8 cellular contexts compared by ENCODE assay signal in genomic region chr16:47143677-47144558, GRCh38. TPM values are rescaled to one million over a fixed set of nuclear protein-coding genes. Genes with fewer than 3 reads are reported as not detected.
DNase-seq lines count a peak whose midpoint lies in the region; ATAC-seq lines count a peak whose summit lies in the region.

Gene NETO2, minus strand, starts transcription at chr16:47143945. Its CDS starts 333 bp downstream, at chr16:47143612.

- peak within 1 kb of the TSS; percentile 43 for H3K27ac Mint-ChIP-seq in activated naive CD4-positive, alpha-beta T cell treated with anti-CD3 and anti-CD28 coated beads, Interleukin-2, amount 10 ng/mL, durations not matched to agents 7 days and 5 days

- intact Hi-C loops in Right ventricle myocardium inferior (cut with DNase I): loop anchor here (2.0 to 10.0 kb wide), 5 partner anchors 61 to 1021 kb away; no protein-coding TSS in a partner anchor

- H3K4me3 Mint-ChIP-seq in activated naive CD4-positive, alpha-beta T cell treated with anti-CD3 and anti-CD28 coated beads, Interleukin-2, amount 10 ng/mL, durations not matched to agents 7 days and 5 days: peak within 1 kb of the TSS; percentile 70

- peak; percentile 64 for DNase-seq in Daoy (ENCODE audit: low read depth)
- DNase-seq in HUDEP-2 (lab: John Stamatoyannopoulos, UW; ENCODE audit: unreplicated experiment in 76 of 76): peak in 57 of 76 experiments; percentile 12 to 75 (median 41)
- peak; percentile 67 for DNase-seq in SK-N-DZ (ENCODE audit: low spot score)
- DNase-seq in activated naive CD4-positive, alpha-beta T cell treated with anti-CD3 and anti-CD28 coated beads, Interleukin-2, amount 10 ng/mL, durations not matched to agents 7 days and 5 days: peak; percentile 71
- peak; percentile 85 for DNase-seq in Right ventricle myocardium inferior (ENCODE audit: missing footprints)
- peak; percentile 37 for DNase-seq in pons (ENCODE audit: low spot score)
- no peak for DNase-seq in middle frontal gyrus (ENCODE audit: extremely low spot score, low spot score)

- peaks cover 20% of the 10 kb centered on the region for H3K4me1 Mint-ChIP-seq in activated naive CD4-positive, alpha-beta T cell treated with anti-CD3 and anti-CD28 coated beads, Interleukin-2, amount 10 ng/mL, durations not matched to agents 7 days and 5 days

- ATAC-seq in GM21423 (IDR thresholded peaks at IDR 0.05; ENCODE audit: unreplicated experiment) (peak; percentile 45), Right ventricle myocardium inferior (peak; percentile 57)

- H3K27me3 Mint-ChIP-seq in activated naive CD4-positive, alpha-beta T cell treated with anti-CD3 and anti-CD28 coated beads, Interleukin-2, amount 10 ng/mL, durations not matched to agents 7 days and 5 days: peaks cover 36% of the 10 kb centered on the region

- H3K36me3 Mint-ChIP-seq in activated naive CD4-positive, alpha-beta T cell treated with anti-CD3 and anti-CD28 coated beads, Interleukin-2, amount 10 ng/mL, durations not matched to agents 7 days and 5 days: no peaks in the 10 kb centered on the region

- no peaks in the 10 kb centered on the region for H3K9me3 Mint-ChIP-seq in activated naive CD4-positive, alpha-beta T cell treated with anti-CD3 and anti-CD28 coated beads, Interleukin-2, amount 10 ng/mL, durations not matched to agents 7 days and 5 days

- CTCF ChIA-PET in activated naive CD4-positive, alpha-beta T cell treated with anti-CD3 and anti-CD28 coated beads, Interleukin-2, amount 10 ng/mL, durations not matched to agents 7 days and 5 days (lab: Charles Lee): interaction anchor here (0.6 to 5.1 kb wide), 23 partner anchors 13 to 1021 kb away, joined by 3 to 41 read pairs (median 3); partner anchors contain the start of genes ITFG1 and PHKB

RNA-seq across cellular contexts. Expression of gene NETO2, which starts in this region (rescaled TPM):
- 33.8 and 54.7 TPM in 2 replicates for total RNA-seq in Daoy (2014; rRNA removed; shearing (Covaris generic))
- 92.3 and 101 TPM in 2 replicates for polyA plus RNA-seq in SK-N-DZ (2014; cell fraction: cytosol; rRNA removed)
- 77.1 and 109 TPM in 2 replicates for polyA plus RNA-seq in SK-N-DZ (2014; cell fraction: nucleus; rRNA removed)
- total RNA-seq in Right ventricle myocardium inferior: 4.5 TPM
